Comparison of ENCODE assay signal across 7 cellular contexts in genomic region chr18:68114989-68115388, GRCh38.
"Had no signal": no experiment of that assay in that cellular context is flagged by ENCODE, and none has a peak within 500 bp of the region (broad histone marks: within the 10 kb centered on the region; RNA-seq: fewer than 3 reads in every experiment).

No MANE protein-coding gene starts in this region.

- H3K27ac ChIP-seq: GM23248, HL-60 had no signal

- FAIRE-seq: H54 had no signal

- H3K4me3 ChIP-seq: GM23248 had no signal

- H2AFZ ChIP-seq: GM23248 had no signal

- DNase-seq: GM23248, GOT3, H9, HCEC 1CT, KG1 had no signal

- H3K9ac ChIP-seq: GM23248 had no signal
